Comparison of ENCODE assay signal across 22 cellular contexts in genomic region chr19:48950830-48951519, GRCh38. TPM values are rescaled to one million over a fixed set of nuclear protein-coding genes. Genes with fewer than 3 reads are reported as not detected.
"Had no signal": no experiment of that assay in that cellular context is flagged by ENCODE, and none has a peak within 500 bp of the region (broad histone marks: within the 10 kb centered on the region; RNA-seq: fewer than 3 reads in every experiment).

No MANE protein-coding gene starts in this region.

- H2AFZ ChIP-seq: hepatocyte had no signal

- H3K27me3 ChIP-seq: hepatocyte, pancreas, sigmoid colon, upper lobe of left lung had no signal

- H3K4me2 ChIP-seq: hepatocyte had no signal

- H3K9me3 Mint-ChIP-seq: effector memory CD8-positive, alpha-beta T cell; natural killer cell had no signal

- H3K36me3 ChIP-seq: pancreas, sigmoid colon, thoracic aorta, upper lobe of left lung had no signal

- DNase-seq: activated CD4-positive, alpha-beta T cell treated with anti-CD3 and anti-CD28 coated beads for 1 hour; activated CD4-positive, alpha-beta T cell treated with anti-CD3 and anti-CD28 coated beads, Interleukin-2, amount 50 U/mL, for 4 hours; activated naive CD8-positive, alpha-beta T cell treated with anti-CD3 and anti-CD28 coated beads, Interleukin-2, amount 10 ng/mL, durations not matched to agents 7 days and 5 days; activated T-cell treated with anti-CD3 and anti-CD28 coated beads for 4 hours; amygdala; caudate nucleus; effector memory CD8-positive, alpha-beta T cell; foreskin fibroblast; natural killer cell; pancreas; sigmoid colon; stimulated activated CD4-positive, alpha-beta T cell treated with anti-CD3 and anti-CD28 coated beads, Interleukin-4, amount 100 ng/mL, for 4 hours; T-cell; upper lobe of left lung had no signal

- H3K9me3 ChIP-seq: pancreas, sigmoid colon, thoracic aorta had no signal

- H3K4me3 Mint-ChIP-seq: activated naive CD8-positive, alpha-beta T cell treated with anti-CD3 and anti-CD28 coated beads, Interleukin-2, amount 10 ng/mL, durations not matched to agents 7 days and 5 days; brain; effector memory CD8-positive, alpha-beta T cell; natural killer cell; stimulated activated memory B cell treated with anti-CD40 and anti-IgM and Interleukin-4, amounts not matched to agents 10 μg/mL and 1 μg/mL and 100 μg/mL, for 72 hours; T-cell had no signal

- H3K4me3 ChIP-seq: hepatocyte, pancreas, sigmoid colon, thoracic aorta, upper lobe of left lung had no signal

- H3K36me3 Mint-ChIP-seq: natural killer cell had no signal

- H3K27ac ChIP-seq: epithelial cell of prostate, hepatocyte, pancreas, sigmoid colon, thoracic aorta, upper lobe of left lung had no signal

- ATAC-seq: effector memory CD8-positive, alpha-beta T cell; natural killer cell; pancreas; stimulated activated memory B cell treated with anti-CD40 and anti-IgM and Interleukin-4, amounts not matched to agents 10 μg/mL and 1 μg/mL and 100 μg/mL, for 72 hours; T-cell had no signal

- H3K27ac Mint-ChIP-seq: activated naive CD8-positive, alpha-beta T cell treated with anti-CD3 and anti-CD28 coated beads, Interleukin-2, amount 10 ng/mL, durations not matched to agents 7 days and 5 days; brain; natural killer cell; stimulated activated memory B cell treated with anti-CD40 and anti-IgM and Interleukin-4, amounts not matched to agents 10 μg/mL and 1 μg/mL and 100 μg/mL, for 72 hours; T-cell had no signal

- H3K27me3 Mint-ChIP-seq: effector memory CD8-positive, alpha-beta T cell; stimulated activated memory B cell treated with anti-CD40 and anti-IgM and Interleukin-4, amounts not matched to agents 10 μg/mL and 1 μg/mL and 100 μg/mL, for 72 hours; T-cell had no signal

RNA-seq across cellular contexts. Expression of gene DHDH, which starts 17.5 kb away (rescaled TPM):
- total RNA-seq: dermis microvascular lymphatic vessel endothelial cell, glomerular endothelial cell, lower leg skin, natural killer cell, sigmoid colon had no signal
